1 cellular context compared by ENCODE assay signal in genomic region chr19:38617764-38618589, GRCh38.
TF ChIP-seq lines count a peak whose summit lies in the region.

Gene MAP4K1, minus strand, starts transcription at chr19:38617953. Its CDS starts 58 bp downstream, at chr19:38617895.

TF ChIP-seq in GM23338, 12 proteins besides CTCF, POLR2A, EP300 and RAD21 (continued from another document):
- TF ChIP-seq ZNF462 (CRISPR knock-in tag; IDR thresholded peaks at IDR 0.05) (no peak), ETS1 (IDR thresholded peaks at IDR 0.05) (no peak)
